Comparison of ENCODE assay signal across 2 cellular contexts in genomic region chr2:53907582-53907981, GRCh38.
TF ChIP-seq lines count a peak whose summit lies in the region.

No MANE protein-coding gene starts in this region.

TF ChIP-seq in IMR-90, 13 proteins besides CTCF, POLR2A, EP300 and RAD21:
- TF ChIP-seq MAZ (IDR thresholded peaks at IDR 0.05; ENCODE audit: borderline replicate concordance, low read depth, low read length) = no peak
- TF ChIP-seq FOS (IDR thresholded peaks at IDR 0.05; ENCODE audit: low read depth, low read length) = no peak
- no peak for TF ChIP-seq RCOR1 (IDR thresholded peaks at IDR 0.05; ENCODE audit: insufficient replicate concordance, low read length)
- TF ChIP-seq RFX5 (IDR thresholded peaks at IDR 0.05; ENCODE audit: low read depth, low read length) = no peak
- TF ChIP-seq USF2 (IDR thresholded peaks at IDR 0.05; ENCODE audit: low read depth, low read length) = no peak
- no peak for TF ChIP-seq NFE2L2 (IDR thresholded peaks at IDR 0.05; ENCODE audit: low read depth, low read length)
- no peak for TF ChIP-seq CHD1 (IDR thresholded peaks at IDR 0.05; ENCODE audit: low read depth, low read length)
- no peak for TF ChIP-seq MAFK (IDR thresholded peaks at IDR 0.05; ENCODE audit: low read depth, low read length)
- TF ChIP-seq BHLHE40 (IDR thresholded peaks at IDR 0.05; ENCODE audit: low read depth, low read length) = no peak
- TF ChIP-seq SMC3 (IDR thresholded peaks at IDR 0.05; ENCODE audit: low read depth, low read length) = no peak
- no peak for TF ChIP-seq CEBPB (IDR thresholded peaks at IDR 0.05; ENCODE audit: low read depth, low read length)
- no peak for TF ChIP-seq ELK1 (IDR thresholded peaks at IDR 0.05; ENCODE audit: borderline replicate concordance, low read depth, low read length)

TF ChIP-seq in HepG2, 621 proteins besides CTCF, POLR2A, EP300 and RAD21:
- TF ChIP-seq DR1 (CRISPR knock-in tag; IDR thresholded peaks at IDR 0.05) (no peak), MIXL1 (CRISPR knock-in tag; IDR thresholded peaks at IDR 0.05) (no peak), ARHGAP35 (CRISPR knock-in tag; IDR thresholded peaks at IDR 0.05; ENCODE audit: borderline replicate concordance) (no peak), ETS1 (CRISPR knock-in tag; IDR thresholded peaks at IDR 0.05) (no peak), ATM (IDR thresholded peaks at IDR 0.05; ENCODE audit: borderline replicate concordance) (no peak), DNMT3B (CRISPR knock-in tag; conservative IDR thresholded peaks at IDR 0.05) (no peak), SAFB2 (CRISPR knock-in tag; IDR thresholded peaks at IDR 0.05; ENCODE audit: borderline replicate concordance, low read depth) (no peak)
TF ChIP-seq in HepG2: peak in this region for 0.
